Comparison of ENCODE assay signal across 12 cellular contexts in genomic region chr22:19568337-19569311, GRCh38. TPM values are rescaled to one million over a fixed set of nuclear protein-coding genes. Genes with fewer than 3 reads are reported as not detected.
DNase-seq lines count a peak whose midpoint lies in the region; ATAC-seq and TF ChIP-seq lines count a peak whose summit lies in the region.
"Had no signal": no experiment of that assay in that cellular context is flagged by ENCODE, and none has a peak within 500 bp of the region (broad histone marks: within the 10 kb centered on the region; RNA-seq: fewer than 3 reads in every experiment).

No MANE protein-coding gene starts in this region.

- H3K4me1 Mint-ChIP-seq in T-helper 1 cell treated with Interleukin-12 subunit alpha and Interleukin-12 subunit beta and Interleukin-4 antibody, amounts not matched to agents 30 μg/mL and 1 μg/mL, for 36 hours (ENCODE audit: low read depth): peaks cover 11% of the 10 kb centered on the region
- H3K4me1 Mint-ChIP-seq in neural progenitor cell: peaks cover 6% of the 10 kb centered on the region

- H3K4me3 ChIP-seq in RWPE2 (ENCODE audit: severe bottlenecking) (no peak overlapping the region), fibroblast of pulmonary artery (replicated peaks; ENCODE audit: low read depth, low read length) (no peak overlapping the region), thyroid gland (replicated peaks in 1 of 3) (no peak overlapping the region), neural progenitor cell (no peak overlapping the region)

- H3F3A ChIP-seq in neural progenitor cell (ENCODE audit: low read depth): no peaks in the 10 kb centered on the region

- H3K4me3 Mint-ChIP-seq in T-helper 1 cell treated with Interleukin-12 subunit alpha and Interleukin-12 subunit beta and Interleukin-4 antibody, amounts not matched to agents 30 μg/mL and 1 μg/mL, for 36 hours: no peak overlapping the region
- H3K4me3 Mint-ChIP-seq in neural progenitor cell: no peak overlapping the region

- no peaks in the 10 kb centered on the region for H3K79me2 ChIP-seq in neural progenitor cell (ENCODE audit: low read depth)

- intact Hi-C loops in thyroid gland (cut with DNase I): no loop called here

- H3K9me3 ChIP-seq in RWPE2 (ENCODE audit: severe bottlenecking): no peaks in the 10 kb centered on the region
- H3K9me3 ChIP-seq in thyroid gland: no peaks in the 10 kb centered on the region
- no peaks in the 10 kb centered on the region for H3K9me3 ChIP-seq in neural progenitor cell (ENCODE audit: low read depth)

- peaks cover 3% of the 10 kb centered on the region for H3K27me3 Mint-ChIP-seq in T-helper 1 cell treated with Interleukin-12 subunit alpha and Interleukin-12 subunit beta and Interleukin-4 antibody, amounts not matched to agents 30 μg/mL and 1 μg/mL, for 36 hours (ENCODE audit: low read depth)
- peaks cover 8% of the 10 kb centered on the region for H3K27me3 Mint-ChIP-seq in neural progenitor cell (ENCODE audit: insufficient read depth, low read depth)

- DNase-seq in T-helper 1 cell (no peak), RWPE2 (ENCODE audit: low spot score) (peak; percentile 42), fibroblast of pulmonary artery (ENCODE audit: low read depth) (peak; percentile 91), thyroid gland (peak in 1 of 2 donors; percentile 22), neural progenitor cell (ENCODE audit: low spot score) (no peak), pons (ENCODE audit: low spot score) (no peak)
- DNase-seq: activated naive CD4-positive, alpha-beta T cell treated with Interleukin-2 at 50 U/mL for 16 hours; AML-193; Kasumi-1; WERI-Rb-1 had no signal

- H3K27ac Mint-ChIP-seq in T-helper 1 cell treated with Interleukin-12 subunit alpha and Interleukin-12 subunit beta and Interleukin-4 antibody, amounts not matched to agents 30 μg/mL and 1 μg/mL, for 36 hours: peak overlapping the region; percentile 53
- no peak overlapping the region for H3K27ac Mint-ChIP-seq in neural progenitor cell

- no peak for TF ChIP-seq CTCF in RWPE2 (IDR thresholded peaks at IDR 0.05; ENCODE audit: poor library complexity, severe bottlenecking)
- TF ChIP-seq CTCF in fibroblast of pulmonary artery (IDR thresholded peaks at IDR 0.05; ENCODE audit: low read length, missing control alignments): no peak
- no peak for TF ChIP-seq CTCF in thyroid gland (IDR thresholded peaks at IDR 0.05)
- TF ChIP-seq CTCF in neural progenitor cell (IDR thresholded peaks at IDR 0.05): no peak

- no peak overlapping the region for H2AFZ ChIP-seq in neural progenitor cell (replicated peaks)

- H3K9me3 Mint-ChIP-seq in T-helper 1 cell treated with Interleukin-12 subunit alpha and Interleukin-12 subunit beta and Interleukin-4 antibody, amounts not matched to agents 30 μg/mL and 1 μg/mL, for 36 hours: no peaks in the 10 kb centered on the region
- no peaks in the 10 kb centered on the region for H3K9me3 Mint-ChIP-seq in neural progenitor cell

- no peak overlapping the region for H3K9ac ChIP-seq in neural progenitor cell

- no peaks in the 10 kb centered on the region for H4K20me1 ChIP-seq in neural progenitor cell (ENCODE audit: low read depth)

- H3K4me2 ChIP-seq in neural progenitor cell: no peak overlapping the region

- H3K36me3 ChIP-seq in RWPE2 (ENCODE audit: low read depth): no peaks in the 10 kb centered on the region
- H3K36me3 ChIP-seq in thyroid gland: no peaks in the 10 kb centered on the region
- no peaks in the 10 kb centered on the region for H3K36me3 ChIP-seq in neural progenitor cell
- H3K36me3 ChIP-seq: WERI-Rb-1 had no signal

- peak; percentile 89 for ATAC-seq in RWPE2 (ENCODE audit: low read depth)
- ATAC-seq in HG02938 (IDR thresholded peaks at IDR 0.05; ENCODE audit: unreplicated experiment): no peak

- no peaks in the 10 kb centered on the region for H3K27me3 ChIP-seq in RWPE2 (ENCODE audit: insufficient read depth, poor library complexity, severe bottlenecking)
- no peaks in the 10 kb centered on the region for H3K27me3 ChIP-seq in thyroid gland
- no peaks in the 10 kb centered on the region for H3K27me3 ChIP-seq in neural progenitor cell

- 73% methylated on average over 9 of the region's 9 CpGs for WGBS in thyroid gland, 2 donors

- TF ChIP-seq POLR2A in thyroid gland (IDR thresholded peaks at IDR 0.05): no peak

- H3K27ac ChIP-seq in RWPE2 (ENCODE audit: poor library complexity, severe bottlenecking) (peak overlapping the region; percentile 51), thyroid gland (peak overlapping the region in 2 of 3 donors; percentile 15), neural progenitor cell (no peak overlapping the region)
- H3K27ac ChIP-seq: WERI-Rb-1 had no signal

- H3K36me3 Mint-ChIP-seq in T-helper 1 cell treated with Interleukin-12 subunit alpha and Interleukin-12 subunit beta and Interleukin-4 antibody, amounts not matched to agents 30 μg/mL and 1 μg/mL, for 36 hours (ENCODE audit: low read depth): no peaks in the 10 kb centered on the region
- H3K36me3 Mint-ChIP-seq in neural progenitor cell: no peaks in the 10 kb centered on the region

- H3K4me1 ChIP-seq in RWPE2 (ENCODE audit: insufficient read depth, poor library complexity, severe bottlenecking) (peaks cover 13% of the 10 kb centered on the region), thyroid gland (peaks cover 0 to 22% of the 10 kb centered on the region in 2 donors), neural progenitor cell (no peaks in the 10 kb centered on the region)

RNA-seq across cellular contexts. Expression of gene CLDN5, which starts 44.4 kb away (rescaled TPM):
- total RNA-seq in thyroid gland: 100 to 1,000 TPM in 2 of 4 donors, 10 to 100 TPM in 2; 71.8 to 303 (median 131) TPM
- total RNA-seq in neural progenitor cell (ENCODE audit: low replicate concordance): 0.69 and 4.1 TPM in 2 replicates

Comparison
In these comparisons a context has a peak if more than half of its experiments do, and no peak if none do; other contexts are left out.
1. DNase-seq: peak in RWPE2 (single experiment) and fibroblast of pulmonary artery (single experiment); none in T-helper 1 cell (0 of 5), neural progenitor cell (single experiment) and pons (single experiment).
2. RNA of gene CLDN5, which starts 44.4 kb away (total RNA-seq): 71.8 to 303 TPM in thyroid gland; 0.69 to 4.1 TPM in neural progenitor cell; every median in the first group is over 10 times any median in the second.